ENCODE assay signal across 20 cellular contexts in the genomic region with DNA sequence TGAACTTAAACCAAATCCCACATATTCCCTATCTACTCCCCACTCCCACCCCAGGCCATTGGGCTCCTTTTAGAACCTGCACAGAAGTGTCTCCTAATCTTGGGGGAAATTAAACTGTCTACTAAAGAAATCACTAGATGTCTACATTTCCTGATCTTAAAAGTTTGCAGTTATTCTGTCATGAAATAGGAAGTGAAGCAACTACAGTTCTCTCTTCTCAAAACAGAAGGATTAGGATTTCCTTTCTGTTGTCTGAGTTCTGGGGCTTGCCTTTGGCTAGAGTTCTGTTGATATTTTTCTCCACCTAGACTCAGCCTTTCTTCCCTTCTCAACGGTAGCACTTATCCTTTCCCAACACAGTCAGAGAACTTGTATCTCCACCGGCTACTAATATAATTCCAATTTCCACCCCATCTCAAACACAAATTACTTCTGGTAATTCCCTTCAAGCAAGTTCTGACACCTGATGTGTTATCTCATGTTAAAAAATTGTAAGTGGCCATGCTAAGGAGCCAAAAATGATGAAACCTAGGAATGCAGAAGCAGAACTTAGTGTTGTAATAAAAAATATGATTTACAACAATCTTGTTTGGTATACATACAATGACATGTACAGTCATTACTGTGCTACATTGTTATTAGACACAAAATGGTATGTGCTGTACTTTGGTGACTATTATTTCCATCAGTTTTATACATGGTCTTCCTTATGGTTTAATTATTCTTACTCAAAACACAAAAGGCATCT. TPM values are rescaled to one million over a fixed set of nuclear protein-coding genes. Genes with fewer than 3 reads are reported as not detected.
DNase-seq lines count a peak whose midpoint lies in the region; FAIRE-seq and TF ChIP-seq lines count a peak whose summit lies in the region.
"Had no signal": no experiment of that assay in that cellular context is flagged by ENCODE, and none has a peak within 500 bp of the region (broad histone marks: within the 10 kb centered on the region; RNA-seq: fewer than 3 reads in every experiment).

No MANE protein-coding gene starts in this region.

- H2AFZ ChIP-seq in Loucy (ENCODE audit: low read length), result 0 out of 2 replicates have a peak overlapping the region, but pooled peaks have one; percentile 38
- H2AFZ ChIP-seq: GM23338 had no signal

- 0 out of 2 replicates have a peak overlapping the region, but pooled peaks have one; percentile 5 for H3K4me2 ChIP-seq in BLaER1
- no peak overlapping the region for H3K4me2 ChIP-seq in Loucy (ENCODE audit: low read depth, low read length, poor library complexity, severe bottlenecking)
- H3K4me2 ChIP-seq: GM23338 had no signal

- H3K27me3 Mint-ChIP-seq in nephron progenitor cell (ENCODE audit: low read depth, poor library complexity) (peaks cover 9% of the 10 kb centered on the region), Caco-2 (ENCODE audit: insufficient read depth, unreplicated experiment) (peaks cover 7% of the 10 kb centered on the region)

- POLR2A ChIA-PET in Caco-2 (lab: Charles Lee), result no interaction called here

- H3K9me3 ChIP-seq in BLaER1, result 0 out of 2 replicates have a peak, but pooled peaks cover 3% of the 10 kb centered on the region
- H3K9me3 ChIP-seq in Loucy (ENCODE audit: insufficient read depth, low read depth, low read length), result no peaks in the 10 kb centered on the region
- no peaks in the 10 kb centered on the region for H3K9me3 ChIP-seq in Caco-2

- H3K36me3 ChIP-seq in BLaER1 (no peaks in the 10 kb centered on the region), Loucy (ENCODE audit: insufficient read depth, low read length) (no peaks in the 10 kb centered on the region), Caco-2 (ENCODE audit: control insufficient read depth, insufficient read depth, low read length) (no peaks in the 10 kb centered on the region)

- H3K27ac ChIP-seq in BLaER1, result no peak overlapping the region
- H3K27ac ChIP-seq: RWPE1 had no signal

- no TSS peak for BruUV-seq in Caco-2 (replicated peaks; lab: Mats Ljungman, UMichigan)

- no peaks in the 10 kb centered on the region for H3K27me3 ChIP-seq in BLaER1
- no peaks in the 10 kb centered on the region for H3K27me3 ChIP-seq in Loucy (ENCODE audit: insufficient read depth, low read length, poor library complexity, severe bottlenecking)
- no peaks in the 10 kb centered on the region for H3K27me3 ChIP-seq in Caco-2 (replicated peaks; ENCODE audit: control insufficient read depth, insufficient read depth, low read length)

- no peaks in the 10 kb centered on the region for H3F3A ChIP-seq in Loucy (ENCODE audit: low read depth)

- H3K4me1 Mint-ChIP-seq in nephron progenitor cell, result no peaks in the 10 kb centered on the region
- H3K4me1 Mint-ChIP-seq in Caco-2 (ENCODE audit: low read depth, unreplicated experiment), result no peaks in the 10 kb centered on the region
- H3K4me1 Mint-ChIP-seq: CD4-positive, alpha-beta memory T cell had no signal

- H3K9me3 Mint-ChIP-seq in nephron progenitor cell (peaks cover 7% of the 10 kb centered on the region), Caco-2 (ENCODE audit: unreplicated experiment) (no peaks in the 10 kb centered on the region)

- peak; percentile 68 for DNase-seq in SKM-1 treated with dmso at 0.1 percent for 144 hours (lab: John Stamatoyannopoulos, UW; ENCODE audit: unreplicated experiment)
- DNase-seq in nephron progenitor cell, result no peak
- DNase-seq in DMS53 (lab: John Stamatoyannopoulos, UW), result no peak
- DNase-seq in GM12891 (ENCODE audit: insufficient read length, low spot score), result no peak
- no peak for DNase-seq in Caco-2
- DNase-seq in AG20443 (ENCODE audit: low spot score), result no peak
- DNase-seq: CD4-positive, alpha-beta memory T cell; NCI-H1105 treated with DMSO at 0.1 percent for 48 hours; NCI-H187; NCI-H2171 treated with DMSO at 0.1 percent for 48 hours; NCI-H510A; OCI-M1 had no signal

- no peak for TF ChIP-seq POLR2A in GM12891 (IDR thresholded peaks at IDR 0.05; ENCODE audit: low read depth, low read length)

- intact Hi-C loops in Caco-2 (cut with micrococcal nuclease; ENCODE audit: unreplicated experiment), result no loop called here

- no peak for TF ChIP-seq CTCF in Loucy (conservative IDR thresholded peaks at IDR 0.05; ENCODE audit: low read length)
- no peak for TF ChIP-seq CTCF in nephron progenitor cell (IDR thresholded peaks at IDR 0.05)
- TF ChIP-seq CTCF in Caco-2 (IDR thresholded peaks at IDR 0.05; ENCODE audit: insufficient read depth in 1 of 2, low read depth in 1 of 2, low read length in 1 of 2, severe bottlenecking in 1 of 2, unreplicated experiment in 1 of 2), result no peak

- CTCF ChIA-PET in Caco-2 (lab: Charles Lee), result no interaction called here

- no peaks in the 10 kb centered on the region for H3K79me2 ChIP-seq in Loucy (ENCODE audit: insufficient read depth, low read length)

- no peak overlapping the region for H3K4me3 ChIP-seq in BLaER1
- no peak overlapping the region for H3K4me3 ChIP-seq in Loucy (ENCODE audit: low read length, poor library complexity, severe bottlenecking)
- H3K4me3 ChIP-seq in Caco-2 (ENCODE audit: low read depth, low read length), result no peak overlapping the region
- H3K4me3 ChIP-seq: GM23338 had no signal

- H3K27ac Mint-ChIP-seq in nephron progenitor cell (peak overlapping the region; percentile 16), Caco-2 (ENCODE audit: unreplicated experiment) (no peak overlapping the region)
- H3K27ac Mint-ChIP-seq: CD4-positive, alpha-beta memory T cell; GM23338 had no signal

- no peaks in the 10 kb centered on the region for H3K9me2 ChIP-seq in Loucy (replicated peaks; ENCODE audit: low read depth, low read length)

- H3K9ac ChIP-seq in BLaER1 (no peak overlapping the region), Loucy (ENCODE audit: low read depth, low read length, poor library complexity, severe bottlenecking) (no peak overlapping the region)

- no peak for FAIRE-seq in GM12891 (lab: Jason Lieb, UNC)
- FAIRE-seq: A204.1, D721Med, HTR-8/SVneo had no signal

- H3K4me3 Mint-ChIP-seq in nephron progenitor cell (no peak overlapping the region), Caco-2 (ENCODE audit: unreplicated experiment) (no peak overlapping the region)
- H3K4me3 Mint-ChIP-seq: CD4-positive, alpha-beta memory T cell; GM23338 had no signal

- H3K36me3 Mint-ChIP-seq in nephron progenitor cell (ENCODE audit: low read depth), result no peaks in the 10 kb centered on the region
- H3K36me3 Mint-ChIP-seq in Caco-2 (ENCODE audit: insufficient read depth, unreplicated experiment), result no peaks in the 10 kb centered on the region
- H3K36me3 Mint-ChIP-seq: CD4-positive, alpha-beta memory T cell had no signal

- H3K4me1 ChIP-seq in BLaER1 (peaks cover 6% of the 10 kb centered on the region; the same call in 1 of the 2 replicates), Loucy (ENCODE audit: insufficient read depth, low read length, poor library complexity, severe bottlenecking) (peaks cover 8% of the 10 kb centered on the region), Caco-2 (no peaks in the 10 kb centered on the region)

- no peaks in the 10 kb centered on the region for H4K20me1 ChIP-seq in BLaER1
- H4K20me1 ChIP-seq in Loucy (ENCODE audit: insufficient read depth, low read length, poor library complexity, severe bottlenecking), result no peaks in the 10 kb centered on the region

TF ChIP-seq in GM12891, 5 proteins besides CTCF, POLR2A, EP300 and RAD21:
- no peak for TF ChIP-seq TAF1 (IDR thresholded peaks at IDR 0.05; ENCODE audit: low read depth, low read length)

RNA-seq across cellular contexts. Expression of a gene that starts 12.1 kb away (rescaled TPM):
- not detected for polyA plus RNA-seq in GM12891 (2012; ENCODE audit: low read depth, missing spikeins)
- not detected in 2 replicates for total RNA-seq in Caco-2 (2022)
- total RNA-seq: CD4-positive, alpha-beta memory T cell; GM23338; SK-MEL-5 had no signal
- polyA plus RNA-seq: CD4-positive, alpha-beta memory T cell; GM23338 had no signal

RNA-seq across cellular contexts. Expression of a gene that starts 18.5 kb away (rescaled TPM):
- polyA plus RNA-seq in GM12891 (2012; ENCODE audit: low read depth, missing spikeins), result not detected
- total RNA-seq in Caco-2 (2022), result not detected in 2 replicates
- total RNA-seq: GM23338, SK-MEL-5 had no signal
- polyA plus RNA-seq: CD4-positive, alpha-beta memory T cell; GM23338 had no signal

RNA-seq across cellular contexts. Expression of a gene that starts 45.3 kb away (rescaled TPM):
- polyA plus RNA-seq in GM12891 (2012; ENCODE audit: low read depth, missing spikeins), result not detected
- total RNA-seq in Caco-2 (2022), result 0.37 TPM in 1 of 2 replicates, not detected in the other
- total RNA-seq: CD4-positive, alpha-beta memory T cell; SK-MEL-5 had no signal
- polyA plus RNA-seq: CD4-positive, alpha-beta memory T cell; GM23338 had no signal
